Comparison of ENCODE assay signal across 28 cellular contexts in the genomic region with DNA sequence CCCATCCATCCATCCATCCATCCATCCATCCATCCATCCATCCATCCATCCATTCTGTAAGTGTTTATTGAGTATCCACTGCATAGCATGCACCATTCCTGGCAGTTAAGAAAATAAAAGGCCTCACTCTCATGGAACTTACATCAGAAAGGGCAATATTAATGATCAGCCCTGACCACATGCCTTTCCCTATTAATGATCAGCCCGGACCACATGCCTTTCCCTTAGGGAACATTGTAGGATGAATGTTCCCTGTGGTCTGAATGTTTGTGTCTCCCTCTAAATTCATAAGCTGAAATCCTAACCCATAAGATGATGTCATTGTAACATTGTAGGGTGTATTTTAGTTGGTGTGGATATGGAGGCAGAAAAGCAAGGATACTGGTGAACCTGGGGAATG.
"Had no signal": no experiment of that assay in that cellular context is flagged by ENCODE, and none has a peak within 500 bp of the region (broad histone marks: within the 10 kb centered on the region; RNA-seq: fewer than 3 reads in every experiment).

No MANE protein-coding gene starts in this region.

- H3K9me3 ChIP-seq: colonic mucosa, esophagus muscularis mucosa, gastroesophageal sphincter, mucosa of descending colon, neutrophil, pancreas, testis, tibial artery, upper lobe of left lung had no signal

- H3K27ac ChIP-seq: colonic mucosa, epithelial cell of prostate, esophagus muscularis mucosa, foreskin keratinocyte, gastroesophageal sphincter, heart right ventricle, neutrophil, pancreas, testis, tibial artery, upper lobe of left lung had no signal

- H3K4me1 ChIP-seq: colonic mucosa, esophagus muscularis mucosa, foreskin keratinocyte, gastroesophageal sphincter, heart right ventricle, pancreas, testis, tibial artery, upper lobe of left lung had no signal

- H3K27me3 ChIP-seq: colonic mucosa, esophagus muscularis mucosa, foreskin keratinocyte, gastroesophageal sphincter, heart right ventricle, pancreas, testis, tibial artery, upper lobe of left lung had no signal

- H3K4me3 ChIP-seq: colonic mucosa, esophagus muscularis mucosa, gastroesophageal sphincter, heart right ventricle, lung, mucosa of descending colon, pancreas, testis, tibial artery, upper lobe of left lung had no signal

- FAIRE-seq: islet of Langerhans, pancreas, urothelium cell line had no signal

- DNase-seq: colonic mucosa; effector CD8-positive, alpha-beta T cell; endodermal cell; foreskin keratinocyte; glutamatergic neuron; heart right ventricle; hippocampal formation; mucosa of descending colon; naive B cell; pancreas; stimulated activated CD4-positive, alpha-beta T cell treated with anti-CD3 and anti-CD28 coated beads, Interleukin-2, amount 100 ng/mL, for 24 hours; stimulated activated CD4-positive, alpha-beta T cell treated with anti-CD3 and anti-CD28 coated beads, Interleukin-4, amount 100 ng/mL, for 24 hours; stimulated activated naive CD4-positive, alpha-beta T cell treated with Interleukin-2 at 50 U/mL for 16 hours; substantia nigra; testis; tibial artery; upper lobe of left lung had no signal

- H3K36me3 ChIP-seq: colonic mucosa, esophagus muscularis mucosa, gastroesophageal sphincter, heart right ventricle, neutrophil, pancreas, tibial artery, upper lobe of left lung had no signal

- ATAC-seq: foreskin keratinocyte; gastroesophageal sphincter; heart right ventricle; left lobe of liver; mucosa of descending colon; natural killer cell treated with Interleukin-12 subunit alpha and Interleukin-12 subunit beta and Interleukin-15 and Interleukin-18, amount 100 ng/mL, for 72 hours; pancreas; sciatic nerve; stimulated activated effector memory CD8-positive, alpha-beta T cell treated with anti-CD3 and anti-CD28 coated beads, Interleukin-12 subunit alpha, Interleukin-12 subunit beta, amount 100 ng/mL, for 72 hours had no signal
